9 cellular contexts compared by ENCODE assay signal in genomic region chr14:102500190-102500661, GRCh38. TPM values are rescaled to one million over a fixed set of nuclear protein-coding genes. Genes with fewer than 3 reads are reported as not detected.
DNase-seq lines count a peak whose midpoint lies in the region; ATAC-seq and TF ChIP-seq lines count a peak whose summit lies in the region.
"Had no signal": no experiment of that assay in that cellular context is flagged by ENCODE, and none has a peak within 500 bp of the region (broad histone marks: within the 10 kb centered on the region; RNA-seq: fewer than 3 reads in every experiment).

No MANE protein-coding gene starts in this region.

- ATAC-seq in HG03378 (IDR thresholded peaks at IDR 0.05; ENCODE audit: unreplicated experiment) (no peak), HG02588 (IDR thresholded peaks at IDR 0.05; ENCODE audit: unreplicated experiment) (no peak)

- peaks cover 4 to 49% (median 6%) of the 10 kb centered on the region in 3 donors for H3K36me3 ChIP-seq in esophagus squamous epithelium

- 40 to 72% methylated on average over 4 to 5 of the region's 13 CpGs for WGBS in esophagus squamous epithelium, 2 donors

- peak overlapping the region; percentile 85 to 95 (median 90) for H3K27ac Mint-ChIP-seq in CD14-positive monocyte

- no peak for TF ChIP-seq CTCF in CD14-positive monocyte (IDR thresholded peaks at IDR 0.05)
- no peak for TF ChIP-seq CTCF in esophagus squamous epithelium (IDR thresholded peaks at IDR 0.05)

- intact Hi-C loops in CD14-positive monocyte (cut with micrococcal nuclease) (loop anchor here in 1 of 2 donors (10.0 kb wide), 1 partner anchor 135 kb away; the partner anchor contains the start of genes CINP and TECPR2), esophagus squamous epithelium (cut with DNase I) (loop anchor here (10.0 kb wide), 1 partner anchor 165 kb away; no protein-coding TSS in a partner anchor)

- H3K4me1 Mint-ChIP-seq in CD14-positive monocyte: peaks cover 19% of the 10 kb centered on the region

- H3K4me1 ChIP-seq in esophagus squamous epithelium: peaks cover 0 to 27% (median 3%) of the 10 kb centered on the region in 3 donors

- no peak overlapping the region for H3K4me3 ChIP-seq in esophagus squamous epithelium

- peaks cover 0 to 2% (median 0%) of the 10 kb centered on the region in 3 donors for H3K27me3 Mint-ChIP-seq in CD14-positive monocyte (ENCODE audit: low read depth in 3 of 3)

- H3K9me3 ChIP-seq in esophagus squamous epithelium: no peaks in the 10 kb centered on the region

- peaks cover 37 to 56% of the 10 kb centered on the region in 2 donors for H3K36me3 Mint-ChIP-seq in CD14-positive monocyte

- TF ChIP-seq POLR2A in esophagus squamous epithelium (IDR thresholded peaks at IDR 0.05): no peak

- peaks cover 0 to 2% (median 0%) of the 10 kb centered on the region in 7 donors for H3K9me3 Mint-ChIP-seq in CD14-positive monocyte

- peak overlapping the region in 3 of 4 donors; percentile 54 to 75 (median 74) for H3K27ac ChIP-seq in esophagus squamous epithelium
- H3K27ac ChIP-seq: KMS-11 had no signal

- peak; percentile 77 for DNase-seq in CD14-positive monocyte (ENCODE audit: low spot score)
- peak; percentile 45 for DNase-seq in UCSD-AML1 (lab: John Stamatoyannopoulos, UW; ENCODE audit: unreplicated experiment)
- DNase-seq in esophagus squamous epithelium (lab: John Stamatoyannopoulos, UW): no peak
- peak; percentile 65 for DNase-seq in non-pigmented ciliary epithelial cell (ENCODE audit: low read depth)
- DNase-seq in NCI-H128 (lab: John Stamatoyannopoulos, UW; ENCODE audit: unreplicated experiment): no peak
- no peak for DNase-seq in HuH-7.5 (ENCODE audit: low spot score)

- peak overlapping the region; percentile 27 to 64 for H3K4me3 Mint-ChIP-seq in CD14-positive monocyte

- no peaks in the 10 kb centered on the region for H3K27me3 ChIP-seq in esophagus squamous epithelium

RNA-seq across cellular contexts. Expression of gene ANKRD9, which starts 9.3 kb away (rescaled TPM):
- polyA plus RNA-seq in CD14-positive monocyte: under 1 TPM; 0.43 to 0.83 TPM
- 10 to 100 TPM; 20.0 to 39.0 (median 30.2) TPM for total RNA-seq in esophagus squamous epithelium

Comparison
In these comparisons a context has a peak if more than half of its experiments do, and no peak if none do; other contexts are left out.
1. DNase-seq: peak in CD14-positive monocyte (single experiment), UCSD-AML1 (single experiment) and non-pigmented ciliary epithelial cell (single experiment); none in esophagus squamous epithelium (single experiment), NCI-H128 (single experiment) and HuH-7.5 (single experiment).